Comparison of ENCODE assay signal across 20 cellular contexts in genomic region chr13:33717775-33718174, GRCh38.
DNase-seq lines count a peak whose midpoint lies in the region; ATAC-seq, FAIRE-seq and TF ChIP-seq lines count a peak whose summit lies in the region.
"Had no signal": no experiment of that assay in that cellular context is flagged by ENCODE, and none has a peak within 500 bp of the region (broad histone marks: within the 10 kb centered on the region; RNA-seq: fewer than 3 reads in every experiment).

No MANE protein-coding gene starts in this region.

- H3K9ac ChIP-seq in HepG2 (ENCODE audit: insufficient read depth, low read depth, low read length) (no peak overlapping the region), adipocyte (ENCODE audit: low read length) (no peak overlapping the region)
- H3K9ac ChIP-seq: BLaER1 had no signal

- in situ Hi-C loops in HepG2 (cut with HindIII; ENCODE audit: extremely low pct_ligation_motif_present, low pct_unique_long_range_greater_than_20kb): no loop called here

- TF ChIP-seq RAD21 in HepG2 (CRISPR knock-in tag; IDR thresholded peaks at IDR 0.05): no peak

- TF ChIP-seq CTCF in HepG2 (CRISPR knock-in tag; IDR thresholded peaks at IDR 0.05) (no peak), right lobe of liver (IDR thresholded peaks at IDR 0.05) (no peak), fibroblast of the aortic adventitia (IDR thresholded peaks at IDR 0.05; ENCODE audit: insufficient read depth, low read length) (no peak), glutamatergic neuron (IDR thresholded peaks at IDR 0.05; ENCODE audit: partially characterized antibody, unreplicated experiment) (no peak)

- TF ChIP-seq POLR2A in HepG2 (IDR thresholded peaks at IDR 0.05; ENCODE audit: insufficient read depth in 1 of 2, low read depth in 2 of 2, low read length in 2 of 2): no peak
- no peak for TF ChIP-seq POLR2A in right lobe of liver (IDR thresholded peaks at IDR 0.05)

- TF ChIP-seq EP300 in HepG2 (IDR thresholded peaks at IDR 0.05; ENCODE audit: low read depth in 2 of 2, low read length in 2 of 2) (no peak), HepG2 (CRISPR knock-in tag; IDR thresholded peaks at IDR 0.05; ENCODE audit: borderline replicate concordance) (no peak)

- no peak overlapping the region for H2AFZ ChIP-seq in HepG2 (ENCODE audit: low read length)
- H2AFZ ChIP-seq: GM23338 had no signal

- H3K36me3 ChIP-seq in HepG2 (replicated peaks in 1 of 2; ENCODE audit: control insufficient read depth in 1 of 2, insufficient read depth in 2 of 2, low read length in 2 of 2) (no peaks in the 10 kb centered on the region), right lobe of liver (no peaks in the 10 kb centered on the region), adipocyte (ENCODE audit: control insufficient read depth, insufficient read depth, low read length, severe bottlenecking) (no peaks in the 10 kb centered on the region)
- no peaks in the 10 kb centered on the region for H3K36me3 ChIP-seq in CD4-positive, alpha-beta memory T cell (ENCODE audit: insufficient read depth, low read length)
- H3K36me3 ChIP-seq: BLaER1 had no signal

- H3K4me1 ChIP-seq in HepG2 (ENCODE audit: insufficient read depth, low read length): peaks cover 8% of the 10 kb centered on the region; the same call in 1 of the 2 replicates
- peaks cover 0 to 6% (median 3%) of the 10 kb centered on the region in 4 donors for H3K4me1 ChIP-seq in right lobe of liver
- H3K4me1 ChIP-seq in adipocyte (ENCODE audit: control insufficient read depth, insufficient read depth, low read length): peaks cover 18% of the 10 kb centered on the region
- H3K4me1 ChIP-seq in CD4-positive, alpha-beta memory T cell (ENCODE audit: insufficient read depth, low read length): peaks cover 11% of the 10 kb centered on the region

- H3K4me1 Mint-ChIP-seq in glutamatergic neuron (ENCODE audit: low read depth, unreplicated experiment): no peaks in the 10 kb centered on the region
- peaks cover 7 to 13% (median 9%) of the 10 kb centered on the region in 4 donors for H3K4me1 Mint-ChIP-seq in CD4-positive, alpha-beta memory T cell
- H3K4me1 Mint-ChIP-seq: GM23338 had no signal

- H3K36me3 Mint-ChIP-seq in glutamatergic neuron (ENCODE audit: unreplicated experiment): no peaks in the 10 kb centered on the region
- H3K36me3 Mint-ChIP-seq in CD4-positive, alpha-beta memory T cell: no peaks in the 10 kb centered on the region

- H3K9me3 ChIP-seq in HepG2 (ENCODE audit: low read length): 0 out of 2 replicates have a peak, but pooled peaks cover 6% of the 10 kb centered on the region
- no peaks in the 10 kb centered on the region for H3K9me3 ChIP-seq in right lobe of liver
- H3K9me3 ChIP-seq in adipocyte (ENCODE audit: control insufficient read depth, low read length): peaks cover 4% of the 10 kb centered on the region
- no peaks in the 10 kb centered on the region for H3K9me3 ChIP-seq in CD4-positive, alpha-beta memory T cell (ENCODE audit: control insufficient read depth in 1 of 2, low read length in 2 of 2)
- H3K9me3 ChIP-seq: BLaER1 had no signal

- no peak overlapping the region for H3K27ac Mint-ChIP-seq in glutamatergic neuron (ENCODE audit: unreplicated experiment)
- no peak overlapping the region for H3K27ac Mint-ChIP-seq in CD4-positive, alpha-beta memory T cell
- H3K27ac Mint-ChIP-seq: GM23338 had no signal

- no TSS peak for BruUV-seq in HepG2 (replicated peaks; lab: Mats Ljungman, UMichigan)

- intact Hi-C loops in HepG2 (cut with micrococcal nuclease; ENCODE audit: unreplicated experiment): no loop called here
- intact Hi-C loops in right lobe of liver (cut with DNase I): no loop called here
- intact Hi-C loops in CD4-positive, alpha-beta memory T cell (cut with micrococcal nuclease): no loop called here

- no peak overlapping the region for H3K4me3 Mint-ChIP-seq in glutamatergic neuron (ENCODE audit: unreplicated experiment)
- no peak overlapping the region for H3K4me3 Mint-ChIP-seq in CD4-positive, alpha-beta memory T cell
- H3K4me3 Mint-ChIP-seq: GM23338 had no signal

- ATAC-seq in HepG2 (no peak), right lobe of liver (no peak), GM21381 (IDR thresholded peaks at IDR 0.05; ENCODE audit: unreplicated experiment) (no peak)
- ATAC-seq: GM23338 had no signal

- H3K27ac ChIP-seq in HepG2 (ENCODE audit: extremely low read length, insufficient read depth, low read length) (no peak overlapping the region), right lobe of liver (no peak overlapping the region)
- no peak overlapping the region for H3K27ac ChIP-seq in CD4-positive, alpha-beta memory T cell (ENCODE audit: low read depth, low read length)
- H3K27ac ChIP-seq: BLaER1 had no signal

- CTCF ChIA-PET in HepG2 (lab: Yijun Ruan, JAX; ENCODE audit: low intra/inter-chr PET ratio, low total read pairs): no interaction called here
- CTCF ChIA-PET in CD4-positive, alpha-beta memory T cell (lab: Charles Lee; ENCODE audit: partially characterized antibody): interaction anchor here (0.7 to 1.6 kb wide), 4 partner anchors 9 to 1052 kb away, joined by 3 to 4 read pairs (median 3); no protein-coding TSS in a partner anchor

- H3K79me2 ChIP-seq in HepG2 (ENCODE audit: insufficient read depth, low read length): no peaks in the 10 kb centered on the region

- H3K4me3 ChIP-seq in HepG2 (replicated peaks in 1 of 3; ENCODE audit: insufficient read depth in 1 of 3, low read depth in 2 of 3, low read length in 3 of 3): no peak overlapping the region
- no peak overlapping the region for H3K4me3 ChIP-seq in right lobe of liver
- no peak overlapping the region for H3K4me3 ChIP-seq in adipocyte (ENCODE audit: low read length)
- no peak overlapping the region for H3K4me3 ChIP-seq in fibroblast of the aortic adventitia (ENCODE audit: low read depth, low read length)
- no peak overlapping the region for H3K4me3 ChIP-seq in CD4-positive, alpha-beta memory T cell (ENCODE audit: low read length in 2 of 2)
- H3K4me3 ChIP-seq: BLaER1, GM23338 had no signal

- H3K27me3 ChIP-seq in HepG2 (ENCODE audit: control insufficient read depth in 1 of 2, insufficient read depth in 2 of 2, low read length in 2 of 2) (no peaks in the 10 kb centered on the region), right lobe of liver (no peaks in the 10 kb centered on the region), adipocyte (replicated peaks; ENCODE audit: control insufficient read depth, insufficient read depth, low read length) (no peaks in the 10 kb centered on the region)
- H3K27me3 ChIP-seq in CD4-positive, alpha-beta memory T cell (ENCODE audit: insufficient read depth, low read length): no peaks in the 10 kb centered on the region
- H3K27me3 ChIP-seq: BLaER1 had no signal

- DNase-seq in HepG2 (ENCODE audit: low spot score): no peak
- DNase-seq in right lobe of liver: no peak
- peak; percentile 30 for DNase-seq in adipocyte (ENCODE audit: low read depth)
- DNase-seq in fibroblast of the aortic adventitia (ENCODE audit: low read depth): peak; percentile 16
- no peak for DNase-seq in NCI-H774 (lab: John Stamatoyannopoulos, UW)
- DNase-seq in glutamatergic neuron: no peak
- no peak for DNase-seq in CD4-positive, alpha-beta memory T cell
- DNase-seq: 8988T; DND-41; Kasumi-1; MM.1S; NCI-H187 treated with DMSO at 0.1 percent for 48 hours; NCI-H69; NK-92 treated with Interleukin-12 subunit alpha and Interleukin-12 subunit beta, amount 100 ng/mL, for 24 hours; RPMI8226; SW 1271 had no signal

- POLR2A ChIA-PET in HepG2 (lab: Yijun Ruan, JAX): no interaction called here
- POLR2A ChIA-PET in CD4-positive, alpha-beta memory T cell (lab: Charles Lee; ENCODE audit: partially characterized antibody): no interaction called here

- H3K9me3 Mint-ChIP-seq in glutamatergic neuron (ENCODE audit: unreplicated experiment): no peaks in the 10 kb centered on the region
- peaks cover 0 to 4% (median 1%) of the 10 kb centered on the region in 8 donors for H3K9me3 Mint-ChIP-seq in CD4-positive, alpha-beta memory T cell
- H3K9me3 Mint-ChIP-seq: GM23338 had no signal

- H3K27me3 Mint-ChIP-seq in glutamatergic neuron (ENCODE audit: unreplicated experiment): no peaks in the 10 kb centered on the region
- H3K27me3 Mint-ChIP-seq in CD4-positive, alpha-beta memory T cell: no peaks in the 10 kb centered on the region

- FAIRE-seq in HepG2 (lab: Jason Lieb, UNC): no peak
- FAIRE-seq: G401.6 had no signal

- H3K4me2 ChIP-seq in HepG2 (ENCODE audit: low read depth, low read length): no peak overlapping the region
- H3K4me2 ChIP-seq: BLaER1, GM23338 had no signal

- no peaks in the 10 kb centered on the region for H4K20me1 ChIP-seq in HepG2 (ENCODE audit: insufficient read depth, low read length)
- H4K20me1 ChIP-seq: BLaER1 had no signal

TF ChIP-seq in HepG2, 621 proteins besides CTCF, POLR2A, EP300 and RAD21:
- TF ChIP-seq ZNF160 (CRISPR knock-in tag; IDR thresholded peaks at IDR 0.05): no peak
- TF ChIP-seq NFE2L2 (IDR thresholded peaks at IDR 0.05; ENCODE audit: low read length): 0 out of 2 replicates have a peak, but pooled peaks have one; percentile 28
- TF ChIP-seq ZNF569 (CRISPR knock-in tag; IDR thresholded peaks at IDR 0.05; ENCODE audit: borderline replicate concordance): no peak

Comparison
In these comparisons a context has a peak if more than half of its experiments do, and no peak if none do; other contexts are left out.
1. DNase-seq: peak in adipocyte (single experiment) and fibroblast of the aortic adventitia (single experiment); none in HepG2 (single experiment), right lobe of liver (0 of 3), NCI-H774 (single experiment), glutamatergic neuron (single experiment) and CD4-positive, alpha-beta memory T cell (0 of 5).